Comparison of ENCODE assay signal across 1 cellular context in genomic region chr12:120276734-120277133, GRCh38.
TF ChIP-seq lines count a peak whose summit lies in the region.

No MANE protein-coding gene starts in this region.

TF ChIP-seq in HepG2, 621 proteins besides CTCF, POLR2A, EP300 and RAD21:
- TF ChIP-seq ZNF496 (CRISPR knock-in tag; IDR thresholded peaks at IDR 0.05; ENCODE audit: insufficient replicate concordance): no peak
- TF ChIP-seq HNRNPK (IDR thresholded peaks at IDR 0.05; ENCODE audit: low read depth, low read length, poor library complexity, severe bottlenecking): no peak
- TF ChIP-seq ZNF629 (CRISPR knock-in tag; conservative IDR thresholded peaks at IDR 0.05): no peak
- no peak for TF ChIP-seq ZNF550 (CRISPR knock-in tag; IDR thresholded peaks at IDR 0.05; ENCODE audit: borderline replicate concordance)
- peak; percentile 66 for TF ChIP-seq TEAD3 (CRISPR knock-in tag; optimal IDR thresholded peaks at IDR 0.05; ENCODE audit: borderline replicate concordance)
- TF ChIP-seq SSRP1 (CRISPR knock-in tag; IDR thresholded peaks at IDR 0.05): no peak
